ENCODE assay signal across 7 cellular contexts in genomic region chr5:35987776-35988175, GRCh38.
"Had no signal": no experiment of that assay in that cellular context is flagged by ENCODE, and none has a peak within 500 bp of the region (broad histone marks: within the 10 kb centered on the region; RNA-seq: fewer than 3 reads in every experiment).

No MANE protein-coding gene starts in this region.

- H3K4me3 Mint-ChIP-seq: GM23338, H9, IgD-negative memory B cell had no signal

- H3K4me1 Mint-ChIP-seq: IgD-negative memory B cell had no signal

- H3K27ac Mint-ChIP-seq: GM23338, H9, IgD-negative memory B cell had no signal

- H3K36me3 Mint-ChIP-seq: IgD-negative memory B cell had no signal

- DNase-seq: H9, HCEC 1CT had no signal

- ATAC-seq: GM23338, HepG2 had no signal

- FAIRE-seq: H1, H54, HepG2 had no signal
